9 cellular contexts compared by ENCODE assay signal in genomic region chr4:15868065-15868464, GRCh38.
DNase-seq lines count a peak whose midpoint lies in the region; ATAC-seq and TF ChIP-seq lines count a peak whose summit lies in the region.
"Had no signal": no experiment of that assay in that cellular context is flagged by ENCODE, and none has a peak within 500 bp of the region (broad histone marks: within the 10 kb centered on the region; RNA-seq: fewer than 3 reads in every experiment).

No MANE protein-coding gene starts in this region.

- no peaks in the 10 kb centered on the region for H3K27me3 ChIP-seq in esophagus muscularis mucosa
- H3K27me3 ChIP-seq in body of pancreas: no peaks in the 10 kb centered on the region

- intact Hi-C loops in esophagus muscularis mucosa (cut with DNase I) (no loop called here), body of pancreas (cut with DNase I) (no loop called here)

- TF ChIP-seq EP300 in esophagus muscularis mucosa (IDR thresholded peaks at IDR 0.05): no peak

- TF ChIP-seq CTCF in esophagus muscularis mucosa (IDR thresholded peaks at IDR 0.05): no peak
- no peak for TF ChIP-seq CTCF in body of pancreas (IDR thresholded peaks at IDR 0.05)

- peak overlapping the region in 3 of 4 donors; percentile 44 to 65 (median 55) for H3K27ac ChIP-seq in esophagus muscularis mucosa (replicated peaks in 1 of 4)
- no peak overlapping the region for H3K27ac ChIP-seq in body of pancreas

- no peaks in the 10 kb centered on the region for H3K36me3 ChIP-seq in esophagus muscularis mucosa
- no peaks in the 10 kb centered on the region for H3K36me3 ChIP-seq in body of pancreas (replicated peaks in 1 of 2; ENCODE audit: insufficient read depth in 1 of 2, low read depth in 2 of 2)

- H3K4me3 ChIP-seq in esophagus muscularis mucosa (no peak overlapping the region), body of pancreas (no peak overlapping the region)

- H3K4me1 ChIP-seq in esophagus muscularis mucosa: peaks cover 0 to 46% (median 30%) of the 10 kb centered on the region in 4 donors
- H3K4me1 ChIP-seq in body of pancreas: no peaks in the 10 kb centered on the region

- ATAC-seq in GM19025 (IDR thresholded peaks at IDR 0.05; ENCODE audit: low read depth, unreplicated experiment) (peak; percentile 16), GM18520 (IDR thresholded peaks at IDR 0.05; ENCODE audit: unreplicated experiment) (no peak), body of pancreas (no peak)

- TF ChIP-seq POLR2A in esophagus muscularis mucosa (IDR thresholded peaks at IDR 0.05; ENCODE audit: low read depth) (no peak), body of pancreas (IDR thresholded peaks at IDR 0.05) (no peak)

- peak; percentile 18 for DNase-seq in EL
- peak; percentile 93 for DNase-seq in NOMO-1 treated with DMSO at 0.1 percent for 48 hours (lab: John Stamatoyannopoulos, UW; ENCODE audit: unreplicated experiment)
- DNase-seq in esophagus muscularis mucosa (ENCODE audit: extremely low spot score): peak; percentile 26
- DNase-seq in body of pancreas: no peak
- DNase-seq in NCI-H774 (lab: John Stamatoyannopoulos, UW): no peak
- DNase-seq: activated CD8-positive, alpha-beta memory T cell treated with anti-CD3 and anti-CD28 coated beads, Interleukin-2, amount 50 U/mL, for 48 hours; NCI-H1694 had no signal

- H3K9me3 ChIP-seq in esophagus muscularis mucosa (no peaks in the 10 kb centered on the region), body of pancreas (no peaks in the 10 kb centered on the region)

- WGBS in esophagus muscularis mucosa: 54% methylated on average over 3 of the region's 3 CpGs
- WGBS in body of pancreas, 2 donors: 50 to 69% methylated on average over 3 of the region's 3 CpGs

Comparison
In these comparisons a context has a peak if more than half of its experiments do, and no peak if none do; other contexts are left out.
1. DNase-seq: peak in EL (single experiment), NOMO-1 treated with DMSO at 0.1 percent for 48 hours (single experiment) and esophagus muscularis mucosa (single experiment); none in body of pancreas (0 of 4) and NCI-H774 (single experiment).
2. H3K27ac ChIP-seq: peak in esophagus muscularis mucosa (3 of 4); none in body of pancreas (0 of 4).